In the genomic region with DNA sequence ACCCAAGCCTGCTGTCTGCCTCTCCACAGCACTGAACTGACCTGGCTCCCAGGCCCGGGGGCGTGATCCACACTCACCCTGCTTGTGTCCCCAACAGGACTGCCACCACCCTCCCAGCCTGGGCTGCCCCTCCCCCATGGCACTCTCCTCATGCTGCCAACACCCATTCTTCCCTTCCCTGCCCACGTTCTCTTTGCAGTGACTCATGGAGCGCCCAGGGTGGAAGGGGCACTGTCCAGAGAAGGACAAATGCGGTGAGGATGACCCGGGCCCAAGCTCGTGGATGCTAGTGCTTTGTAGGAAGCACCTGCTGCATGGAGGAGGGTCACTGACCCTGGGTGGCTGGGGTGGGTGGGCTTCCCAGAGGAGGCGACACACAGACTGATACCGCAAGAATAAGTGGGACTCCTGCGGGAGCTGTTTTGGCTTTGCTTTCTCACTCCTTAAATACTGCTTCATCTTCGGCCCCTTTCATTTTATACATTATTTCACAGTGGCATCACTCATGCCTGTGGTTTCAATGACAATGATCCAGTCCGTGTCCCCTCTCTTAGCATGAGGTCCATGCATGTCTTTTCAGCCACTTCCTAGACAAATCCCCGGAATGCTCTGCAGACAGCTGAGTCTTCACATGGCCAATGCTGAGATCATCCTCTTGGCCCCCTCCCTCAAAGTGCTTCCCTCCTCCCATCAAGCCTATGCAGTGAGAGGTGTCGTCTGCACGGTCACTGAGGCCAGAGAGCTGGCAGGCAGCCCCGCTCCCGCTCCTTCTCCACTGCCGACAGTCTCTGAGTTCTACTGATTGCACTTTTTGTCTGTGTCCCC, we compare ENCODE assay signal across 10 cellular contexts. TPM values are rescaled to one million over a fixed set of nuclear protein-coding genes. Genes with fewer than 3 reads are reported as not detected.
DNase-seq lines count a peak whose midpoint lies in the region; ATAC-seq and TF ChIP-seq lines count a peak whose summit lies in the region.
"Had no signal": no experiment of that assay in that cellular context is flagged by ENCODE, and none has a peak within 500 bp of the region (broad histone marks: within the 10 kb centered on the region; RNA-seq: fewer than 3 reads in every experiment).

No MANE protein-coding gene starts in this region.

- no peaks in the 10 kb centered on the region for H3K9me3 Mint-ChIP-seq in activated T-cell treated with anti-CD3 and anti-CD28 coated beads, Interleukin-2, amount 50 U/mL, for 72 hours

- H3K36me3 Mint-ChIP-seq in activated T-cell treated with anti-CD3 and anti-CD28 coated beads, Interleukin-2, amount 50 U/mL, for 72 hours (ENCODE audit: insufficient read depth in 2 of 2): peaks cover 0 to 3% of the 10 kb centered on the region in 2 donors

- H3K27ac Mint-ChIP-seq in activated T-cell treated with anti-CD3 and anti-CD28 coated beads, Interleukin-2, amount 50 U/mL, for 72 hours: peak overlapping the region; percentile 96

- H2AFZ ChIP-seq in OCI-LY3 (ENCODE audit: low read depth, low read length): no peak overlapping the region

- no peak for ATAC-seq in activated T-cell treated with anti-CD3 and anti-CD28 coated beads, Interleukin-2, amount 50 U/mL, for 72 hours (replicated peaks in 1 of 2)
- ATAC-seq in HG02852 (IDR thresholded peaks at IDR 0.05; ENCODE audit: unreplicated experiment): no peak

- peak in 1 of 2 donors; percentile 55 for DNase-seq in activated T-cell treated with anti-CD3 and anti-CD28 coated beads, Interleukin-2, amount 50 U/mL, for 72 hours
- DNase-seq in activated T-cell treated with anti-CD3 and anti-CD28 coated beads, Interleukin-2, amount 50 U/mL, for 1 hour: no peak
- no peak for DNase-seq in NCI-H345 treated with DMSO at 0.1 percent for 48 hours (lab: John Stamatoyannopoulos, UW; ENCODE audit: unreplicated experiment)
- DNase-seq in activated CD8-positive, alpha-beta memory T cell treated with anti-CD3 and anti-CD28 coated beads, Interleukin-2, amount 50 U/mL, for 4 hours: no peak
- DNase-seq: BE2C, islet precursor cell had no signal

- H3K9me3 ChIP-seq in OCI-LY3 (ENCODE audit: insufficient read depth, low read length) (no peaks in the 10 kb centered on the region), esophagus (ENCODE audit: control insufficient read depth in 2 of 2, insufficient read depth in 1 of 2, low read depth in 1 of 2, low read length in 1 of 2) (no peaks in the 10 kb centered on the region), thymus (ENCODE audit: control insufficient read depth) (no peaks in the 10 kb centered on the region)
- H3K9me3 ChIP-seq: BE2C had no signal

- H3K4me3 ChIP-seq in OCI-LY3 (ENCODE audit: low read length): peak overlapping the region; percentile 15
- no peak overlapping the region for H3K4me3 ChIP-seq in esophagus (ENCODE audit: low read depth in 1 of 2, low read length in 2 of 2)
- H3K4me3 ChIP-seq in thymus (ENCODE audit: low read length): no peak overlapping the region

- peak overlapping the region; percentile 78 for H3K4me2 ChIP-seq in OCI-LY3 (ENCODE audit: low read length)

- peaks cover 40% of the 10 kb centered on the region for H3K4me1 ChIP-seq in OCI-LY3 (ENCODE audit: low read length)
- H3K4me1 ChIP-seq in esophagus (ENCODE audit: control insufficient read depth in 2 of 2, insufficient read depth in 2 of 2, low read length in 1 of 2): peaks cover 4 to 13% of the 10 kb centered on the region in 2 donors
- H3K4me1 ChIP-seq in thymus (ENCODE audit: control insufficient read depth, insufficient read depth, low read length): peaks cover 38% of the 10 kb centered on the region
- H3K4me1 ChIP-seq: BE2C had no signal

- H4K20me1 ChIP-seq in OCI-LY3 (ENCODE audit: insufficient read depth, low read length): peaks cover 18% of the 10 kb centered on the region

- no peaks in the 10 kb centered on the region for H3K27me3 Mint-ChIP-seq in activated T-cell treated with anti-CD3 and anti-CD28 coated beads, Interleukin-2, amount 50 U/mL, for 72 hours (ENCODE audit: low read depth)

- TF ChIP-seq CTCF in OCI-LY3 (IDR thresholded peaks at IDR 0.05; ENCODE audit: low read depth, low read length): no peak

- no peaks in the 10 kb centered on the region for H3K79me2 ChIP-seq in OCI-LY3 (ENCODE audit: low read length)

- WGBS in esophagus, 2 donors: 80 to 83% methylated on average over 18 of the region's 18 CpGs
- WGBS in thymus: 89% methylated on average over 18 of the region's 18 CpGs

- H3K27me3 ChIP-seq in OCI-LY3 (ENCODE audit: low read depth, low read length): no peaks in the 10 kb centered on the region
- H3K27me3 ChIP-seq in esophagus (ENCODE audit: control insufficient read depth in 1 of 2, insufficient read depth in 2 of 2, low read length in 2 of 2): no peaks in the 10 kb centered on the region
- no peaks in the 10 kb centered on the region for H3K27me3 ChIP-seq in thymus (ENCODE audit: control insufficient read depth, insufficient read depth)
- H3K27me3 ChIP-seq: BE2C had no signal

- H3K27ac ChIP-seq in OCI-LY3 (ENCODE audit: low read length) (peak overlapping the region; percentile 67), esophagus (ENCODE audit: low read depth in 2 of 2, low read length in 1 of 2) (peak overlapping the region; percentile 86 to 96), thymus (ENCODE audit: low read depth) (peak overlapping the region; percentile 100)

- H3K36me3 ChIP-seq in OCI-LY3 (replicated peaks; ENCODE audit: low read depth, low read length) (peaks cover 6% of the 10 kb centered on the region), esophagus (ENCODE audit: control insufficient read depth in 2 of 2, insufficient read depth in 2 of 2, low read length in 1 of 2) (no peaks in the 10 kb centered on the region), thymus (ENCODE audit: control insufficient read depth, insufficient read depth) (no peaks in the 10 kb centered on the region)
- H3K36me3 ChIP-seq: BE2C had no signal

- no peak overlapping the region; the same call in 1 of the 2 replicates for H3K9ac ChIP-seq in OCI-LY3 (ENCODE audit: low read length)

- peak overlapping the region; percentile 75 to 89 for H3K4me3 Mint-ChIP-seq in activated T-cell treated with anti-CD3 and anti-CD28 coated beads, Interleukin-2, amount 50 U/mL, for 72 hours

- H3K4me1 Mint-ChIP-seq in activated T-cell treated with anti-CD3 and anti-CD28 coated beads, Interleukin-2, amount 50 U/mL, for 72 hours (ENCODE audit: low read depth): peaks cover 82% of the 10 kb centered on the region

RNA-seq across cellular contexts. Expression of gene CDK5R1, which starts 17.6 kb away (rescaled TPM):
- 10 to 100 TPM; 22.5 to 24.6 TPM for total RNA-seq in activated T-cell treated with anti-CD3 and anti-CD28 coated beads, Interleukin-2, amount 50 U/mL, for 72 hours
- polyA plus RNA-seq in esophagus (1 to 10 TPM; 5.5 to 5.6 TPM), thymus (7.1 TPM)
